8 cellular contexts compared by ENCODE assay signal in genomic region chr14:105527381-105528196, GRCh38. TPM values are rescaled to one million over a fixed set of nuclear protein-coding genes. Genes with fewer than 3 reads are reported as not detected.
DNase-seq lines count a peak whose midpoint lies in the region; ATAC-seq and TF ChIP-seq lines count a peak whose summit lies in the region.

No MANE protein-coding gene starts in this region.

- TF ChIP-seq EP300 in upper lobe of left lung (IDR thresholded peaks at IDR 0.05): no peak

- H3K36me3 ChIP-seq in body of pancreas (replicated peaks in 1 of 2; ENCODE audit: insufficient read depth in 1 of 2, low read depth in 2 of 2) (no peaks in the 10 kb centered on the region), upper lobe of left lung (no peaks in the 10 kb centered on the region)

- intact Hi-C loops in body of pancreas (cut with DNase I): no loop called here
- intact Hi-C loops in lower leg skin (cut with DNase I; ENCODE audit: low total_unique reads): loop anchor here (5.0 kb wide), 1 partner anchor 160 kb away; no protein-coding TSS in a partner anchor

- peaks cover 27% of the 10 kb centered on the region for H3K4me1 ChIP-seq in body of pancreas
- H3K4me1 ChIP-seq in upper lobe of left lung: peaks cover 34 to 47% (median 38%) of the 10 kb centered on the region in 4 donors

- H3K27ac ChIP-seq in body of pancreas (peak overlapping the region in 3 of 4 donors; percentile 25 to 67 (median 65)), upper lobe of left lung (peak overlapping the region; percentile 35 to 73 (median 68))

- DNase-seq in activated T-cell treated with anti-CD3 and anti-CD28 coated beads, Interleukin-2, amount 50 U/mL, for 1 hour: peak; percentile 36
- DNase-seq in activated T-cell treated with anti-CD3 and anti-CD28 coated beads for 4 hours (no peak), body of pancreas (peak in 1 of 4 donors; percentile 22), lower leg skin (ENCODE audit: low spot score in 2 of 2) (peak in 1 of 2 donors; percentile 86), upper lobe of left lung (no peak)
- no peak for DNase-seq in NK-92 treated with Interleukin-12 subunit alpha and Interleukin-12 subunit beta, amount 100 ng/mL, for 24 hours (lab: John Stamatoyannopoulos, UW)

- ATAC-seq in body of pancreas (no peak), upper lobe of left lung (ENCODE audit: low FRiP score in 2 of 2) (peak in 1 of 2 donors; percentile 4), GM21528 (IDR thresholded peaks at IDR 0.05; ENCODE audit: low FRiP score, unreplicated experiment) (no peak), HG03135 (IDR thresholded peaks at IDR 0.05; ENCODE audit: unreplicated experiment) (no peak)

- H3K9me3 ChIP-seq in body of pancreas: no peaks in the 10 kb centered on the region
- no peaks in the 10 kb centered on the region for H3K9me3 ChIP-seq in upper lobe of left lung

- H3K27me3 ChIP-seq in body of pancreas (no peaks in the 10 kb centered on the region), upper lobe of left lung (peaks cover 0 to 35% (median 19%) of the 10 kb centered on the region in 4 donors)

- no peak for TF ChIP-seq POLR2A in body of pancreas (IDR thresholded peaks at IDR 0.05)
- no peak for TF ChIP-seq POLR2A in lower leg skin (IDR thresholded peaks at IDR 0.05)
- TF ChIP-seq POLR2A in upper lobe of left lung (IDR thresholded peaks at IDR 0.05): no peak

- 37 to 47% methylated on average over 12 to 33 of the region's 44 CpGs for WGBS in body of pancreas, 2 donors
- WGBS in lower leg skin, 2 donors: 12 to 14% methylated on average over 39 to 43 of the region's 44 CpGs
- WGBS in upper lobe of left lung, 2 donors: 10 to 28% methylated on average over 4 to 40 of the region's 44 CpGs

- TF ChIP-seq CTCF in body of pancreas (IDR thresholded peaks at IDR 0.05) (no peak), lower leg skin (IDR thresholded peaks at IDR 0.05) (no peak), upper lobe of left lung (IDR thresholded peaks at IDR 0.05) (no peak)

- peak overlapping the region in 1 of 2 donors; percentile 37 for H3K4me3 ChIP-seq in body of pancreas
- peak overlapping the region; percentile 38 for H3K4me3 ChIP-seq in lower leg skin (ENCODE audit: low read depth, poor library complexity, severe bottlenecking)
- peak overlapping the region; percentile 41 to 80 (median 65) for H3K4me3 ChIP-seq in upper lobe of left lung

RNA-seq across cellular contexts. Expression of gene TMEM121, which starts 1.2 kb away (rescaled TPM):
- total RNA-seq in body of pancreas: 10 to 100 TPM in 1 of 2 donors, 1 to 10 TPM in 1; 4.2 to 13.8 TPM
- total RNA-seq in lower leg skin: 1 to 10 TPM in 3 of 4 donors, under 1 TPM in 1; 0.99 to 5.4 (median 4.0) TPM
- 1 to 10 TPM in 4 of 6 donors, under 1 TPM in 1, not detected in 1; 0.69 to 4.6 (median 3.8) TPM for total RNA-seq in upper lobe of left lung

RNA-seq across cellular contexts. Expression of gene TEDC1, which starts 36.5 kb away (rescaled TPM):
- 10 to 100 TPM in 1 of 2 donors, 1 to 10 TPM in 1; 1.6 to 12.2 TPM for total RNA-seq in body of pancreas
- 10 to 100 TPM in 1 of 4 donors, 1 to 10 TPM in 3; 2.8 to 16.9 (median 5.4) TPM for total RNA-seq in lower leg skin
- total RNA-seq in upper lobe of left lung: 10 to 100 TPM; 13.8 to 38.5 (median 17.4) TPM

RNA-seq across cellular contexts. Expression of gene CRIP1, which starts 40.9 kb away (rescaled TPM):
- total RNA-seq in body of pancreas: 1 to 10 TPM; 2.6 to 5.4 TPM
- 100 to 1,000 TPM in 1 of 4 donors, 10 to 100 TPM in 3; 13.1 to 103 (median 63.2) TPM for total RNA-seq in lower leg skin
- 100 to 1,000 TPM in 4 of 6 donors, 10 to 100 TPM in 2; 26.2 to 425 (median 200) TPM for total RNA-seq in upper lobe of left lung

RNA-seq across cellular contexts. Expression of gene CRIP2, which starts 53.0 kb away (rescaled TPM):
- total RNA-seq in body of pancreas (10 to 100 TPM; 65.9 to 96.6 TPM), lower leg skin (100 to 1,000 TPM; 103 to 203 (median 141) TPM), upper lobe of left lung (100 to 1,000 TPM in 5 of 6 donors, 10 to 100 TPM in 1; 55.5 to 422 (median 190) TPM)
